1 cellular context compared by ENCODE assay signal in the genomic region with DNA sequence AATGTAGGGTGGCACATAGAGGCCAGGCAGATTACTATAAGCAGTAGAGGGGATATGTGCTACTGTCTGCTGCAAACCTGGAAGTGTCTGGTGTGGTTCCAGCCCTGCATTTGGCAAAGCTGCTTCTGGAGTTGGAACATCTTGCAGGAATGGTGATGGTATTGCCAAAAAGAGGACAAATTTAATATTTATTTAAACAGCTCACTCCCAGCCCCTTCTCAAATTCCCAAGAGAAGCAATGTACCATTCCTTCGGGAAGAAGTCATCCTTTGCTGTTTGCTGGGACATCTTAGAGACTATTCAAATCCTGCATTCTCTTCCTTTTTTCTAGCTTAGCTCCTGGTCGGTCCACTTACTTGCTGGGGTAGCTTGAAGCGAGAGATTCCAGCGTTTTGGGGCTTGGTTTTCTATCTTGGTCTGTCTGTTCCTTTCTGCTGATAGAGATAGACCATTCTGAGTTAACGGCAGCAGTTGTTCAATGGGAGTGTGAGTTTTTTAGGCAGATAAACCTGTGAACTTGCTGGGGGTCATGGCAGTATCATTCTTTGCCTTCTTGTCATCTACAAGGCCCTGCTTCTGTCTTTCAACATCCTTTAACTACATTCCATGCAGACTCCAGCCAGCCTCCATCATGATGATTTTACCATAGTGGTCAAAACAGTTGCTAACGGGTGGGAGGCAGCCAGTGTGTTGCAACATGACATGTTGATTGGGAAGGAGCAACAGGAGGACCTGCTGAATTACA.
TF ChIP-seq lines count a peak whose summit lies in the region.

No MANE protein-coding gene starts in this region.

TF ChIP-seq in K562, 482 proteins besides CTCF, POLR2A, EP300 and RAD21 (continued from another document and continues in another):
- TF ChIP-seq, protein P1, sequence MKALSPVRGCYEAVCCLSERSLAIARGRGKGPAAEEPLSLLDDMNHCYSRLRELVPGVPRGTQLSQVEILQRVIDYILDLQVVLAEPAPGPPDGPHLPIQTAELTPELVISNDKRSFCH (CRISPR knock-in tag; IDR thresholded peaks at IDR 0.05), result no peak
- TF ChIP-seq, protein P1 (tag; IDR thresholded peaks at IDR 0.05), result peak; percentile 81
- TF ChIP-seq DPF2 (IDR thresholded peaks at IDR 0.05) (peak; percentile 96), ZEB2 (IDR thresholded peaks at IDR 0.05) (peak; percentile 64; the same call in 1 of the 2 replicates), TAF7 (tag; IDR thresholded peaks at IDR 0.05) (no peak), BRD9 (IDR thresholded peaks at IDR 0.05; ENCODE audit: low read depth, partially characterized antibody) (peak; percentile 47), HDAC2 (IDR thresholded peaks at IDR 0.05) (peak; percentile 91), IFI16 (CRISPR knock-in tag; IDR thresholded peaks at IDR 0.05) (no peak), TRIM28 (IDR thresholded peaks at IDR 0.05) (peak; percentile 54; the same call in 1 of the 2 replicates), ZNF644 (tag; IDR thresholded peaks at IDR 0.05; ENCODE audit: low read depth) (peak; percentile 61), FOXK2 (conservative IDR thresholded peaks at IDR 0.05 in 1 of 2, IDR thresholded peaks at IDR 0.05 in 1 of 2; ENCODE audit: low read depth in 2 of 2) (peak; percentile 53 to 62), RCOR1 (IDR thresholded peaks at IDR 0.05; ENCODE audit: borderline replicate concordance in 1 of 2, low read depth in 2 of 2, low read length in 2 of 2) (peak in 1 of 2 experiments; percentile 87; a peak in 3 of 4 replicates), SIN3B (IDR thresholded peaks at IDR 0.05; ENCODE audit: low read depth) (no peak), ARNT (IDR thresholded peaks at IDR 0.05) (peak; percentile 94 to 96), ZKSCAN8 (CRISPR knock-in tag; IDR thresholded peaks at IDR 0.05) (peak; percentile 17; the same call in 1 of the 2 replicates), GATA2 (CRISPR knock-in tag; IDR thresholded peaks at IDR 0.05) (peak; percentile 95), TAL1 (IDR thresholded peaks at IDR 0.05) (peak; percentile 99), XRCC4 (IDR thresholded peaks at IDR 0.05; ENCODE audit: extremely low read depth, insufficient read depth, insufficient read length) (no peak), PML (IDR thresholded peaks at IDR 0.05; ENCODE audit: low read length) (peak; percentile 97), TAF9B (IDR thresholded peaks at IDR 0.05; ENCODE audit: partially characterized antibody) (peak; percentile 54), HSF4 (CRISPR knock-in tag; IDR thresholded peaks at IDR 0.05; ENCODE audit: borderline replicate concordance) (0 out of 2 replicates have a peak, but pooled peaks have one; percentile 22), ZNF766 (CRISPR knock-in tag; conservative IDR thresholded peaks at IDR 0.05) (peak; percentile 65), STAT5A (IDR thresholded peaks at IDR 0.05; ENCODE audit: borderline replicate concordance, low read length) (peak; percentile 98), CEBPB (tag; IDR thresholded peaks at IDR 0.05) (peak; percentile 98), EP400 (IDR thresholded peaks at IDR 0.05) (peak; percentile 54; the same call in 1 of the 2 replicates), MAFG (tag; conservative IDR thresholded peaks at IDR 0.05) (peak; percentile 39; the same call in 1 of the 2 replicates), EHMT2 (IDR thresholded peaks at IDR 0.05) (peak; percentile 76), ARHGAP35 (IDR thresholded peaks at IDR 0.05; ENCODE audit: partially characterized antibody) (no peak), BCOR (IDR thresholded peaks at IDR 0.05) (peak; percentile 79; the same call in 1 of the 2 replicates), TEAD1 (CRISPR knock-in tag; IDR thresholded peaks at IDR 0.05) (peak; percentile 30 to 97; a peak in 3 of 4 replicates), CXXC5 (CRISPR knock-in tag; IDR thresholded peaks at IDR 0.05) (peak; percentile 60), SMAD1 (IDR thresholded peaks at IDR 0.05; ENCODE audit: low read depth, low read length, partially characterized antibody) (peak; percentile 64), ATF7 (IDR thresholded peaks at IDR 0.05) (peak; percentile 25; the same call in 1 of the 2 replicates), ZNF830 (CRISPR knock-in tag; IDR thresholded peaks at IDR 0.05) (no peak), SMARCA5 (IDR thresholded peaks at IDR 0.05) (no peak), ADNP (tag; IDR thresholded peaks at IDR 0.05) (no peak), HDAC1 (IDR thresholded peaks at IDR 0.05) (peak; percentile 40 to 89; a peak in 2 of 4 replicates), SOX6 (IDR thresholded peaks at IDR 0.05) (peak; percentile 94), NFATC3 (IDR thresholded peaks at IDR 0.05) (peak; percentile 34; the same call in 1 of the 2 replicates), TEAD4 (IDR thresholded peaks at IDR 0.05; ENCODE audit: low read length) (peak; percentile 99), TEAD4 (CRISPR knock-in tag; IDR thresholded peaks at IDR 0.05; ENCODE audit: borderline replicate concordance) (no peak), HDAC6 (IDR thresholded peaks at IDR 0.05; ENCODE audit: low read depth, low read length) (no peak), ZSCAN32 (CRISPR knock-in tag; IDR thresholded peaks at IDR 0.05) (no peak), HNRNPUL1 (IDR thresholded peaks at IDR 0.05; ENCODE audit: low read length) (no peak), MTA1 (IDR thresholded peaks at IDR 0.05; ENCODE audit: borderline replicate concordance) (peak; percentile 70; the same call in 1 of the 2 replicates)
- TF ChIP-seq, protein P2, sequence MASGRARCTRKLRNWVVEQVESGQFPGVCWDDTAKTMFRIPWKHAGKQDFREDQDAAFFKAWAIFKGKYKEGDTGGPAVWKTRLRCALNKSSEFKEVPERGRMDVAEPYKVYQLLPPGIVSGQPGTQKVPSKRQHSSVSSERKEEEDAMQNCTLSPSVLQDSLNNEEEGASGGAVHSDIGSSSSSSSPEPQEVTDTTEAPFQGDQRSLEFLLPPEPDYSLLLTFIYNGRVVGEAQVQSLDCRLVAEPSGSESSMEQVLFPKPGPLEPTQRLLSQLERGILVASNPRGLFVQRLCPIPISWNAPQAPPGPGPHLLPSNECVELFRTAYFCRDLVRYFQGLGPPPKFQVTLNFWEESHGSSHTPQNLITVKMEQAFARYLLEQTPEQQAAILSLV (tag; IDR thresholded peaks at IDR 0.05), result peak; percentile 75
- TF ChIP-seq, protein P3, sequence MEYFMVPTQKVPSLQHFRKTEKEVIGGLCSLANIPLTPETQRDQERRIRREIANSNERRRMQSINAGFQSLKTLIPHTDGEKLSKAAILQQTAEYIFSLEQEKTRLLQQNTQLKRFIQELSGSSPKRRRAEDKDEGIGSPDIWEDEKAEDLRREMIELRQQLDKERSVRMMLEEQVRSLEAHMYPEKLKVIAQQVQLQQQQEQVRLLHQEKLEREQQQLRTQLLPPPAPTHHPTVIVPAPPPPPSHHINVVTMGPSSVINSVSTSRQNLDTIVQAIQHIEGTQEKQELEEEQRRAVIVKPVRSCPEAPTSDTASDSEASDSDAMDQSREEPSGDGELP (CRISPR knock-in tag; IDR thresholded peaks at IDR 0.05; ENCODE audit: borderline replicate concordance), result 0 out of 2 replicates have a peak, but pooled peaks have one; percentile 33
- TF ChIP-seq, protein P4, sequence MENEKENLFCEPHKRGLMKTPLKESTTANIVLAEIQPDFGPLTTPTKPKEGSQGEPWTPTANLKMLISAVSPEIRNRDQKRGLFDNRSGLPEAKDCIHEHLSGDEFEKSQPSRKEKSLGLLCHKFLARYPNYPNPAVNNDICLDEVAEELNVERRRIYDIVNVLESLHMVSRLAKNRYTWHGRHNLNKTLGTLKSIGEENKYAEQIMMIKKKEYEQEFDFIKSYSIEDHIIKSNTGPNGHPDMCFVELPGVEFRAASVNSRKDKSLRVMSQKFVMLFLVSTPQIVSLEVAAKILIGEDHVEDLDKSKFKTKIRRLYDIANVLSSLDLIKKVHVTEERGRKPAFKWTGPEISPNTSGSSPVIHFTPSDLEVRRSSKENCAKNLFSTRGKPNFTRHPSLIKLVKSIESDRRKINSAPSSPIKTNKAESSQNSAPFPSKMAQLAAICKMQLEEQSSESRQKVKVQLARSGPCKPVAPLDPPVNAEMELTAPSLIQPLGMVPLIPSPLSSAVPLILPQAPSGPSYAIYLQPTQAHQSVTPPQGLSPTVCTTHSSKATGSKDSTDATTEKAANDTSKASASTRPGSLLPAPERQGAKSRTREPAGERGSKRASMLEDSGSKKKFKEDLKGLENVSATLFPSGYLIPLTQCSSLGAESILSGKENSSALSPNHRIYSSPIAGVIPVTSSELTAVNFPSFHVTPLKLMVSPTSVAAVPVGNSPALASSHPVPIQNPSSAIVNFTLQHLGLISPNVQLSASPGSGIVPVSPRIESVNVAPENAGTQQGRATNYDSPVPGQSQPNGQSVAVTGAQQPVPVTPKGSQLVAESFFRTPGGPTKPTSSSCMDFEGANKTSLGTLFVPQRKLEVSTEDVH (IDR thresholded peaks at IDR 0.05; ENCODE audit: low read depth, partially characterized antibody), result peak; percentile 51
- TF ChIP-seq, protein P5, sequence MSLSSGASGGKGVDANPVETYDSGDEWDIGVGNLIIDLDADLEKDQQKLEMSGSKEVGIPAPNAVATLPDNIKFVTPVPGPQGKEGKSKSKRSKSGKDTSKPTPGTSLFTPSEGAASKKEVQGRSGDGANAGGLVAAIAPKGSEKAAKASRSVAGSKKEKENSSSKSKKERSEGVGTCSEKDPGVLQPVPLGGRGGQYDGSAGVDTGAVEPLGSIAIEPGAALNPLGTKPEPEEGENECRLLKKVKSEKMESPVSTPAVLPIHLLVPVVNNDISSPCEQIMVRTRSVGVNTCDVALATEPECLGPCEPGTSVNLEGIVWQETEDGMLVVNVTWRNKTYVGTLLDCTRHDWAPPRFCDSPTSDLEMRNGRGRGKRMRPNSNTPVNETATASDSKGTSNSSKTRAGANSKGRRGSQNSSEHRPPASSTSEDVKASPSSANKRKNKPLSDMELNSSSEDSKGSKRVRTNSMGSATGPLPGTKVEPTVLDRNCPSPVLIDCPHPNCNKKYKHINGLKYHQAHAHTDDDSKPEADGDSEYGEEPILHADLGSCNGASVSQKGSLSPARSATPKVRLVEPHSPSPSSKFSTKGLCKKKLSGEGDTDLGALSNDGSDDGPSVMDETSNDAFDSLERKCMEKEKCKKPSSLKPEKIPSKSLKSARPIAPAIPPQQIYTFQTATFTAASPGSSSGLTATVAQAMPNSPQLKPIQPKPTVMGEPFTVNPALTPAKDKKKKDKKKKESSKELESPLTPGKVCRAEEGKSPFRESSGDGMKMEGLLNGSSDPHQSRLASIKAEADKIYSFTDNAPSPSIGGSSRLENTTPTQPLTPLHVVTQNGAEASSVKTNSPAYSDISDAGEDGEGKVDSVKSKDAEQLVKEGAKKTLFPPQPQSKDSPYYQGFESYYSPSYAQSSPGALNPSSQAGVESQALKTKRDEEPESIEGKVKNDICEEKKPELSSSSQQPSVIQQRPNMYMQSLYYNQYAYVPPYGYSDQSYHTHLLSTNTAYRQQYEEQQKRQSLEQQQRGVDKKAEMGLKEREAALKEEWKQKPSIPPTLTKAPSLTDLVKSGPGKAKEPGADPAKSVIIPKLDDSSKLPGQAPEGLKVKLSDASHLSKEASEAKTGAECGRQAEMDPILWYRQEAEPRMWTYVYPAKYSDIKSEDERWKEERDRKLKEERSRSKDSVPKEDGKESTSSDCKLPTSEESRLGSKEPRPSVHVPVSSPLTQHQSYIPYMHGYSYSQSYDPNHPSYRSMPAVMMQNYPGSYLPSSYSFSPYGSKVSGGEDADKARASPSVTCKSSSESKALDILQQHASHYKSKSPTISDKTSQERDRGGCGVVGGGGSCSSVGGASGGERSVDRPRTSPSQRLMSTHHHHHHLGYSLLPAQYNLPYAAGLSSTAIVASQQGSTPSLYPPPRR (CRISPR knock-in tag; IDR thresholded peaks at IDR 0.05; ENCODE audit: borderline replicate concordance), result 0 out of 2 replicates have a peak, but pooled peaks have one; percentile 13
- TF ChIP-seq, protein P6, sequence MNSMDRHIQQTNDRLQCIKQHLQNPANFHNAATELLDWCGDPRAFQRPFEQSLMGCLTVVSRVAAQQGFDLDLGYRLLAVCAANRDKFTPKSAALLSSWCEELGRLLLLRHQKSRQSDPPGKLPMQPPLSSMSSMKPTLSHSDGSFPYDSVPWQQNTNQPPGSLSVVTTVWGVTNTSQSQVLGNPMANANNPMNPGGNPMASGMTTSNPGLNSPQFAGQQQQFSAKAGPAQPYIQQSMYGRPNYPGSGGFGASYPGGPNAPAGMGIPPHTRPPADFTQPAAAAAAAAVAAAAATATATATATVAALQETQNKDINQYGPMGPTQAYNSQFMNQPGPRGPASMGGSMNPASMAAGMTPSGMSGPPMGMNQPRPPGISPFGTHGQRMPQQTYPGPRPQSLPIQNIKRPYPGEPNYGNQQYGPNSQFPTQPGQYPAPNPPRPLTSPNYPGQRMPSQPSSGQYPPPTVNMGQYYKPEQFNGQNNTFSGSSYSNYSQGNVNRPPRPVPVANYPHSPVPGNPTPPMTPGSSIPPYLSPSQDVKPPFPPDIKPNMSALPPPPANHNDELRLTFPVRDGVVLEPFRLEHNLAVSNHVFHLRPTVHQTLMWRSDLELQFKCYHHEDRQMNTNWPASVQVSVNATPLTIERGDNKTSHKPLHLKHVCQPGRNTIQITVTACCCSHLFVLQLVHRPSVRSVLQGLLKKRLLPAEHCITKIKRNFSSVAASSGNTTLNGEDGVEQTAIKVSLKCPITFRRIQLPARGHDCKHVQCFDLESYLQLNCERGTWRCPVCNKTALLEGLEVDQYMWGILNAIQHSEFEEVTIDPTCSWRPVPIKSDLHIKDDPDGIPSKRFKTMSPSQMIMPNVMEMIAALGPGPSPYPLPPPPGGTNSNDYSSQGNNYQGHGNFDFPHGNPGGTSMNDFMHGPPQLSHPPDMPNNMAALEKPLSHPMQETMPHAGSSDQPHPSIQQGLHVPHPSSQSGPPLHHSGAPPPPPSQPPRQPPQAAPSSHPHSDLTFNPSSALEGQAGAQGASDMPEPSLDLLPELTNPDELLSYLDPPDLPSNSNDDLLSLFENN (IDR thresholded peaks at IDR 0.05; ENCODE audit: low read depth in 2 of 2, low read length in 2 of 2), result peak in 1 of 2 experiments; percentile 96; a peak in 2 of 4 replicates
- TF ChIP-seq, protein P7, sequence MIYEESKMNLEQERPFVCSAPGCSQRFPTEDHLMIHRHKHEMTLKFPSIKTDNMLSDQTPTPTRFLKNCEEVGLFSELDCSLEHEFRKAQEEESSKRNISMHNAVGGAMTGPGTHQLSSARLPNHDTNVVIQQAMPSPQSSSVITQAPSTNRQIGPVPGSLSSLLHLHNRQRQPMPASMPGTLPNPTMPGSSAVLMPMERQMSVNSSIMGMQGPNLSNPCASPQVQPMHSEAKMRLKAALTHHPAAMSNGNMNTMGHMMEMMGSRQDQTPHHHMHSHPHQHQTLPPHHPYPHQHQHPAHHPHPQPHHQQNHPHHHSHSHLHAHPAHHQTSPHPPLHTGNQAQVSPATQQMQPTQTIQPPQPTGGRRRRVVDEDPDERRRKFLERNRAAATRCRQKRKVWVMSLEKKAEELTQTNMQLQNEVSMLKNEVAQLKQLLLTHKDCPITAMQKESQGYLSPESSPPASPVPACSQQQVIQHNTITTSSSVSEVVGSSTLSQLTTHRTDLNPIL (CRISPR knock-in tag; IDR thresholded peaks at IDR 0.05), result no peak
